20 cellular contexts compared by ENCODE assay signal in the genomic region with DNA sequence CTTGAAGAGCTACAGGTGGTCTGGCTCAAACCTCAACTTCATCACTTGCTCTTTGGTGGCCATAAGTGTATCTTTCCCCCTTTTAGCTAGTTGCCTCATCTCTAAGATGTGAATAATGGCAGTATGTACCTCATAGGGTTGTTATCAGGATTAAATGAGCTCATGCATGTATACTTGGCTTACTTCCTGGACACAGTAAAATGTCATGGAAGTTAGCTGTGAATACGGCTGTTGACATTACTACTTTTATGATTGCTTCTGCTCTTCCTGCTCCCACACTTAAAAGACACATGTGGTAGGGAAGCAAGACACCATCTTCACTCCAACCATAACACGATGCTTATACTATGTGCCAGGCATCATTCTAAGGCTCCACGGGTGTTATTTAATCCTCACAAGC.
"Had no signal": no experiment of that assay in that cellular context is flagged by ENCODE, and none has a peak within 500 bp of the region (broad histone marks: within the 10 kb centered on the region; RNA-seq: fewer than 3 reads in every experiment).

No MANE protein-coding gene starts in this region.

- H3K4me1 ChIP-seq: stomach, transverse colon had no signal

- H3K9me3 ChIP-seq: neutrophil, thoracic aorta, transverse colon had no signal

- H3K79me2 ChIP-seq: hepatocyte had no signal

- H3K4me1 Mint-ChIP-seq: nephron progenitor cell had no signal

- H3K4me3 ChIP-seq: dorsolateral prefrontal cortex, hepatocyte, stomach, thoracic aorta, transverse colon had no signal

- H3K36me3 ChIP-seq: neutrophil, stomach, thoracic aorta, transverse colon had no signal

- H3K27me3 ChIP-seq: dorsolateral prefrontal cortex, hepatocyte, neutrophil, stomach, transverse colon had no signal

- H3K9me3 Mint-ChIP-seq: nephron progenitor cell had no signal

- H3K4me3 Mint-ChIP-seq: nephron progenitor cell had no signal

- ATAC-seq: left lobe of liver, sciatic nerve had no signal

- H2AFZ ChIP-seq: hepatocyte had no signal

- DNase-seq: cortex of kidney; dorsolateral prefrontal cortex; effector CD8-positive, alpha-beta T cell; foreskin melanocyte; head of caudate nucleus; kidney glomerular epithelial cell; mammary epithelial cell; nephron progenitor cell; posterior cingulate gyrus; stimulated activated CD4-positive, alpha-beta T cell treated with anti-CD3 and anti-CD28 coated beads, Interleukin-2, amount 100 ng/mL, for 24 hours; stimulated activated CD4-positive, alpha-beta T cell treated with anti-CD3 and anti-CD28 coated beads, Interleukin-4, amount 100 ng/mL, for 4 hours; stimulated activated naive CD4-positive, alpha-beta T cell; stomach; substantia nigra; transverse colon had no signal

- H3K4me2 ChIP-seq: hepatocyte had no signal

- H3K27ac ChIP-seq: hepatocyte, neutrophil, stomach, thoracic aorta, transverse colon had no signal

- H3K27ac Mint-ChIP-seq: nephron progenitor cell had no signal
